30 cellular contexts compared by ENCODE assay signal in genomic region chr12:107497231-107497630, GRCh38.
"Had no signal": no experiment of that assay in that cellular context is flagged by ENCODE, and none has a peak within 500 bp of the region (broad histone marks: within the 10 kb centered on the region; RNA-seq: fewer than 3 reads in every experiment).

No MANE protein-coding gene starts in this region.

- ATAC-seq: left colon; left lung; lower lobe of right lung; naive thymus-derived CD8-positive, alpha-beta T cell; pancreas; right cardiac atrium; stimulated activated memory B cell treated with anti-CD40 and anti-IgM and Interleukin-4, amounts not matched to agents 10 μg/mL and 1 μg/mL and 100 μg/mL, for 72 hours; stimulated activated naive CD8-positive, alpha-beta T cell treated with anti-CD3 and anti-CD28 coated beads, Interleukin-15, amount 100 ng/mL, for 72 hours had no signal

- H3K27me3 Mint-ChIP-seq: naive thymus-derived CD8-positive, alpha-beta T cell; stimulated activated naive CD8-positive, alpha-beta T cell treated with anti-CD3 and anti-CD28 coated beads, Interleukin-15, amount 100 ng/mL, for 72 hours had no signal

- H3K9me3 ChIP-seq: left lung, lower lobe of right lung, pancreas, prostate gland, tibial nerve, vagina had no signal

- DNase-seq: hypothalamus; immature natural killer cell; kidney; left colon; left lung; lower lobe of right lung; mammary epithelial cell; mesenchymal stem cell; naive thymus-derived CD8-positive, alpha-beta T cell; nucleus accumbens; pancreas; posterior cingulate gyrus; retina; right cardiac atrium; stimulated activated CD4-positive, alpha-beta T cell treated with anti-CD3 and anti-CD28 coated beads, Interleukin-1b, Interleukin-23, amount 100 ng/mL, for 48 hours; stimulated activated CD4-positive, alpha-beta T cell treated with anti-CD3 and anti-CD28 coated beads, Interleukin-2, amount 100 ng/mL, for 48 hours; stimulated activated CD4-positive, alpha-beta T cell treated with anti-CD3 and anti-CD28 coated beads, Interleukin-4, amount 100 ng/mL, for 4 hours; stimulated activated CD8-positive, alpha-beta memory T cell treated with anti-CD3 and anti-CD28 coated beads, Interleukin-4, amount 100 ng/mL, for 48 hours; stimulated activated naive CD4-positive, alpha-beta T cell treated with Interleukin-2 at 50 U/mL for 16 hours; stimulated activated naive CD8-positive, alpha-beta T cell treated with anti-CD3 and anti-CD28 coated beads, Interleukin-15, amount 100 ng/mL, for 72 hours; substantia nigra had no signal

- H3K9me3 Mint-ChIP-seq: immature natural killer cell had no signal

- H3K27ac Mint-ChIP-seq: nephron; stimulated activated memory B cell treated with anti-CD40 and anti-IgM and Interleukin-4, amounts not matched to agents 10 μg/mL and 1 μg/mL and 100 μg/mL, for 72 hours; stimulated activated naive CD8-positive, alpha-beta T cell treated with anti-CD3 and anti-CD28 coated beads, Interleukin-15, amount 100 ng/mL, for 72 hours; type B pancreatic cell had no signal

- H3K27me3 ChIP-seq: left lung, pancreas, tibial nerve, vagina had no signal

- H3K36me3 Mint-ChIP-seq: stimulated activated memory B cell treated with anti-CD40 and anti-IgM and Interleukin-4, amounts not matched to agents 10 μg/mL and 1 μg/mL and 100 μg/mL, for 72 hours had no signal

- H3K4me1 Mint-ChIP-seq: nephron had no signal

- H3K27ac ChIP-seq: left lung, lower lobe of right lung, pancreas, prostate gland, tibial nerve, vagina had no signal

- H3K4me1 ChIP-seq: lower lobe of right lung, pancreas, prostate gland, vagina had no signal

- H3K4me3 Mint-ChIP-seq: immature natural killer cell; naive thymus-derived CD8-positive, alpha-beta T cell; nephron; neural crest cell; stimulated activated memory B cell treated with anti-CD40 and anti-IgM and Interleukin-4, amounts not matched to agents 10 μg/mL and 1 μg/mL and 100 μg/mL, for 72 hours; stimulated activated naive CD8-positive, alpha-beta T cell treated with anti-CD3 and anti-CD28 coated beads, Interleukin-15, amount 100 ng/mL, for 72 hours; type B pancreatic cell had no signal

- H3K4me3 ChIP-seq: left lung, lower lobe of right lung, pancreas, prostate gland, smooth muscle cell, tibial nerve, vagina had no signal

- H3K36me3 ChIP-seq: left lung, lower lobe of right lung, pancreas, prostate gland, tibial nerve, vagina had no signal

- FAIRE-seq: islet of Langerhans, kidney, pancreas had no signal
